Comparison of ENCODE assay signal across 7 cellular contexts in the genomic region with DNA sequence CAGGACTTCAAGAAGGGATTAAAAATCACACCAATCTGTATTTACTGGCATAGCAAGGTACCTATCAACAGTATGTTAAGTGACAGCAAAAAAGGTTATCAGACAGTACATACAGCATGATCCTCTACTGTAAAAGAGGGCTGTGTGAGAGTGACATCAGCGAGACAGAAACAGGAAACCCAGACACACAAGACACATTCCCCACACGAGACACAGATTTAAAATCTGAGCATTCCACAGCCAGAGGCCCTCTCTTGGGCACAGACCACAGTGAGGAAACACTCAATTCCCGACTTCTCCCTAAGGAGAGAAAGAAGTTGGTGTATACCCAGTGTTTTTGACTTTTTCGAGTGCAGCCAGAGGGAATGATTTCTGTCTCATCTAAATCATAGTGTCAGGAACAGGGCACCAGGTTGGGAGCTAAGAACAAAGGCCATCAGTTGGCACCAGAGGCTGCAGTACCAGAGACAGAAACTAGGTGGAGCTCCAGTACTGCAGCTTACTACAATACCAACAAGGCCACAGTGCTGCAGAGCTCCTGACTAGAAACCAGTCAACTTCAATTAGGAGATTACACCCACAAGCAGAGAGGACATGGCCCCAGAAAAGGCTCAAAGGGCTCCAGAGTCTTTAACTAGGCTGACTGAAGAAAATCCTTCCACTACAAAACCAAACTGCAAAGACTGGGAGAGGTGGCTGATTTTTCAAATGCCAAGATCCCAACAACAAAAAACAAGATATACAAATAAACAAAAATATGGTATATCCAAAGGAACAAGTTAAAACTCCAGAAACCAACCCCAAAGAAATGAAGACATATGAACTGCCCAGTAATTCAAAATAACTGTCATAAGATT. TPM values are rescaled to one million over a fixed set of nuclear protein-coding genes. Genes with fewer than 3 reads are reported as not detected.
DNase-seq lines count a peak whose midpoint lies in the region; ATAC-seq and TF ChIP-seq lines count a peak whose summit lies in the region.

No MANE protein-coding gene starts in this region.

- no peak for TF ChIP-seq POLR2A in GM18505 (IDR thresholded peaks at IDR 0.05; ENCODE audit: borderline replicate concordance, extremely low read depth, insufficient read depth, insufficient read length)

- H3K27me3 Mint-ChIP-seq in activated CD4-positive, alpha-beta memory T cell treated with anti-CD3 and anti-CD28 coated beads, Interleukin-2, amount 10 ng/mL, durations not matched to agents 7 days and 5 days = no peaks in the 10 kb centered on the region

- WGBS in mesodermal cell (ENCODE audit: insufficient coverage in 2 of 2), 2 experiments = 0% methylated on average over 1 to 2 of the region's 4 CpGs

- POLR2A ChIA-PET in activated CD4-positive, alpha-beta memory T cell treated with anti-CD3 and anti-CD28 coated beads, Interleukin-2, amount 10 ng/mL, durations not matched to agents 7 days and 5 days (lab: Charles Lee) = interaction anchor here (0.8 to 2.1 kb wide), 13 partner anchors 12 to 215 kb away, joined by 3 to 13 read pairs (median 3); partner anchors contain the start of genes COA5, MGAT4A and UNC50

- H3K4me1 Mint-ChIP-seq in activated CD4-positive, alpha-beta memory T cell treated with anti-CD3 and anti-CD28 coated beads, Interleukin-2, amount 10 ng/mL, durations not matched to agents 7 days and 5 days = peaks cover 50% of the 10 kb centered on the region

- no peak overlapping the region for H3K4me3 Mint-ChIP-seq in activated CD4-positive, alpha-beta memory T cell treated with anti-CD3 and anti-CD28 coated beads, Interleukin-2, amount 10 ng/mL, durations not matched to agents 7 days and 5 days

- H3K9me3 Mint-ChIP-seq in activated CD4-positive, alpha-beta memory T cell treated with anti-CD3 and anti-CD28 coated beads, Interleukin-2, amount 10 ng/mL, durations not matched to agents 7 days and 5 days = no peaks in the 10 kb centered on the region

- ATAC-seq in GM18505 (IDR thresholded peaks at IDR 0.05; ENCODE audit: unreplicated experiment) = peak; percentile 74

- H3K9me3 ChIP-seq in mesodermal cell (ENCODE audit: control insufficient read depth, low read length) = no peaks in the 10 kb centered on the region

- CTCF ChIA-PET in activated CD4-positive, alpha-beta memory T cell treated with anti-CD3 and anti-CD28 coated beads, Interleukin-2, amount 10 ng/mL, durations not matched to agents 7 days and 5 days (lab: Charles Lee) = interaction anchor here (0.6 to 2.0 kb wide), 50 partner anchors 10 to 421 kb away, joined by 3 to 64 read pairs (median 4); partner anchors contain the start of gene MGAT4A

- H3K36me3 ChIP-seq in mesodermal cell (ENCODE audit: control insufficient read depth, insufficient read depth, low read length) = no peaks in the 10 kb centered on the region

- H3K4me3 ChIP-seq in mesodermal cell (ENCODE audit: extremely low read depth, insufficient read depth, low read length, poor library complexity, severe bottlenecking) = no peak overlapping the region

- peak overlapping the region; percentile 57 for H3K27ac ChIP-seq in mesodermal cell (ENCODE audit: low read depth, low read length, severe bottlenecking)

- peaks cover 53% of the 10 kb centered on the region for H3K36me3 Mint-ChIP-seq in activated CD4-positive, alpha-beta memory T cell treated with anti-CD3 and anti-CD28 coated beads, Interleukin-2, amount 10 ng/mL, durations not matched to agents 7 days and 5 days (ENCODE audit: low read depth)

- DNase-seq in HUDEP-2 (lab: John Stamatoyannopoulos, UW; ENCODE audit: unreplicated experiment in 76 of 76) (peak in 69 of 76 experiments; percentile 1 to 82 (median 45)), NK-92 (lab: John Stamatoyannopoulos, UW; ENCODE audit: unreplicated experiment) (peak; percentile 15)
- DNase-seq in activated CD4-positive, alpha-beta memory T cell treated with anti-CD3 and anti-CD28 coated beads, Interleukin-2, amount 10 ng/mL, durations not matched to agents 7 days and 5 days = peak; percentile 86
- peak; percentile 73 for DNase-seq in effector CD8-positive, alpha-beta T cell (lab: John Stamatoyannopoulos, UW)
- peak; percentile 53 to 65 for DNase-seq in stimulated activated CD8-positive, alpha-beta memory T cell treated with anti-CD3 and anti-CD28 coated beads, Interleukin-4, amount 100 ng/mL, for 1 hour (ENCODE audit: low read depth in 2 of 2, low spot score in 1 of 2)

- H3K4me1 ChIP-seq in mesodermal cell (ENCODE audit: control insufficient read depth, insufficient read depth, low read length, poor library complexity, severe bottlenecking) = no peaks in the 10 kb centered on the region

- peak overlapping the region; percentile 36 for H3K27ac Mint-ChIP-seq in activated CD4-positive, alpha-beta memory T cell treated with anti-CD3 and anti-CD28 coated beads, Interleukin-2, amount 10 ng/mL, durations not matched to agents 7 days and 5 days

RNA-seq across cellular contexts. Expression of gene UNC50, which starts 41.0 kb away (rescaled TPM):
- 10 to 100 TPM; 32.7 to 32.8 TPM for total RNA-seq in activated CD4-positive, alpha-beta memory T cell treated with anti-CD3 and anti-CD28 coated beads, Interleukin-2, amount 10 ng/mL, durations not matched to agents 7 days and 5 days
- polyA plus RNA-seq in mesodermal cell (2013, experiment 1 of 2) = 49.9 TPM
- 59.0 TPM for polyA plus RNA-seq in mesodermal cell (2013, experiment 2 of 2)

RNA-seq across cellular contexts. Expression of gene COA5, which starts 41.1 kb away (rescaled TPM):
- 10 to 100 TPM; 26.3 TPM for total RNA-seq in activated CD4-positive, alpha-beta memory T cell treated with anti-CD3 and anti-CD28 coated beads, Interleukin-2, amount 10 ng/mL, durations not matched to agents 7 days and 5 days
- polyA plus RNA-seq in mesodermal cell (2013, experiment 1 of 2) = 27.4 TPM
- polyA plus RNA-seq in mesodermal cell (2013, experiment 2 of 2) = 38.0 TPM

Comparison
In these comparisons a context has a peak if more than half of its experiments do, and no peak if none do; other contexts are left out.
1. DNase-seq: peak in every context shown above with its lines; median percentile 86 in activated CD4-positive, alpha-beta memory T cell treated with anti-CD3 and anti-CD28 coated beads, Interleukin-2, amount 10 ng/mL, durations not matched to agents 7 days and 5 days; 73 in effector CD8-positive, alpha-beta T cell; 59 in stimulated activated CD8-positive, alpha-beta memory T cell treated with anti-CD3 and anti-CD28 coated beads, Interleukin-4, amount 100 ng/mL, for 1 hour; 45 in HUDEP-2; 15 in NK-92.